Comparison of ENCODE assay signal across 28 cellular contexts in the genomic region with DNA sequence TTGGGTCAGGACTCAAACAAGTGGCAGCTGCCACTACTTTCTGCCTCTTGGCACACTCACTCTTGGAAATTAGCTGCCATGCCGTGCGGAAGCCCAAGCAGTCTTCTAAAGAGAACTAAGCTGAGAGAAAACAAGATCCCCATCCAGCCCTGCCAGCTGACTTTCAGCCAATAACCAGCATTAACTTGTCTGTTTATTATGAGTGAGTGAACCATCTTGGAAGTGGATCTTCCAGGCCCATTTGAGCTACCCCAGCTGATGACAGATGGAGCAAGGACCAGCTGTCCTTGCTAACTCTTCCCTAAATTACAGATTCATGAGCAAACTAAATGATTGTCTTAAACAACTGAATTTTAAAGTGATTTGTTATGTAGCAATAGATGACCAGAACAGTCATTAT.
"Had no signal": no experiment of that assay in that cellular context is flagged by ENCODE, and none has a peak within 500 bp of the region (broad histone marks: within the 10 kb centered on the region; RNA-seq: fewer than 3 reads in every experiment).

No MANE protein-coding gene starts in this region.

- H3K4me3 ChIP-seq: ascending aorta, body of pancreas, SK-N-MC had no signal

- DNase-seq: activated CD4-positive, alpha-beta memory T cell treated with anti-CD3 and anti-CD28 coated beads for 36 hours; activated CD4-positive, alpha-beta T cell treated with anti-CD3 and anti-CD28 coated beads, Interleukin-2, amount 10 ng/mL, durations not matched to agents 7 days and 5 days; activated CD4-positive, CD25-positive, alpha-beta regulatory T cell; activated CD8-positive, alpha-beta memory T cell treated with anti-CD3 and anti-CD28 coated beads for 24 hours; activated effector memory CD4-positive, alpha-beta T cell treated with anti-CD3 and anti-CD28 coated beads, Interleukin-2, amount 50 U/mL, for 16 hours; activated naive CD4-positive, alpha-beta T cell treated with Interleukin-2 at 50 U/mL for 16 hours; activated naive CD8-positive, alpha-beta T cell treated with anti-CD3 and anti-CD28 coated beads, Interleukin-2, amount 50 U/mL, for 24 hours; activated T-cell treated with anti-CD3 and anti-CD28 coated beads, Interleukin-2, amount 50 U/mL, for 4 hours; amniotic stem cell; body of pancreas; KBM-7; NCI-H1092; NCI-H1417; NCI-H2081; NCI-H2227 treated with DMSO at 0.1 percent for 48 hours; NCI-H510A treated with DMSO at 0.1 percent for 48 hours; NCI-H69; OCI-M1; RPMI8226; T-cell; T-helper 2 cell had no signal

- ATAC-seq: activated naive CD4-positive, alpha-beta T cell treated with anti-CD3 and anti-CD28 coated beads, Interleukin-2, amount 50 U/mL, for 72 hours; activated naive CD8-positive, alpha-beta T cell treated with anti-CD3 and anti-CD28 coated beads, Interleukin-2, amount 50 U/mL, for 24 hours; activated T-cell treated with anti-CD3 and anti-CD28 coated beads, Interleukin-2, amount 50 U/mL, for 4 hours; body of pancreas; Panc1; Right ventricle myocardium inferior; T-cell had no signal

- H3K9me3 ChIP-seq: body of pancreas had no signal

- H3K4me1 Mint-ChIP-seq: activated CD4-positive, alpha-beta T cell treated with anti-CD3 and anti-CD28 coated beads, Interleukin-2, amount 10 ng/mL, durations not matched to agents 7 days and 5 days; activated naive CD8-positive, alpha-beta T cell treated with anti-CD3 and anti-CD28 coated beads, Interleukin-2, amount 50 U/mL, for 24 hours; central memory CD8-positive, alpha-beta T cell; T-cell had no signal

- H3K36me3 ChIP-seq: ascending aorta had no signal

- H3K27ac ChIP-seq: ascending aorta, body of pancreas, SK-N-MC, VCaP had no signal

- H3K4me1 ChIP-seq: ascending aorta, body of pancreas had no signal

- H3K27ac Mint-ChIP-seq: activated CD4-positive, alpha-beta memory T cell treated with anti-CD3 and anti-CD28 coated beads for 36 hours; activated CD4-positive, alpha-beta T cell treated with anti-CD3 and anti-CD28 coated beads, Interleukin-2, amount 10 ng/mL, durations not matched to agents 7 days and 5 days; activated naive CD4-positive, alpha-beta T cell treated with anti-CD3 and anti-CD28 coated beads, Interleukin-2, amount 50 U/mL, for 72 hours; activated naive CD8-positive, alpha-beta T cell treated with anti-CD3 and anti-CD28 coated beads, Interleukin-2, amount 50 U/mL, for 24 hours; T-cell had no signal

- H3K9me3 Mint-ChIP-seq: activated CD4-positive, alpha-beta memory T cell treated with anti-CD3 and anti-CD28 coated beads for 36 hours; activated naive CD4-positive, alpha-beta T cell treated with anti-CD3 and anti-CD28 coated beads, Interleukin-2, amount 50 U/mL, for 72 hours; activated T-cell treated with anti-CD3 and anti-CD28 coated beads, Interleukin-2, amount 50 U/mL, for 4 hours; central memory CD8-positive, alpha-beta T cell; T-cell had no signal

- H3K36me3 Mint-ChIP-seq: activated CD4-positive, alpha-beta memory T cell treated with anti-CD3 and anti-CD28 coated beads for 36 hours; T-cell had no signal

- H3K4me3 Mint-ChIP-seq: activated CD4-positive, alpha-beta memory T cell treated with anti-CD3 and anti-CD28 coated beads for 36 hours; activated CD4-positive, alpha-beta T cell treated with anti-CD3 and anti-CD28 coated beads, Interleukin-2, amount 10 ng/mL, durations not matched to agents 7 days and 5 days; activated naive CD8-positive, alpha-beta T cell treated with anti-CD3 and anti-CD28 coated beads, Interleukin-2, amount 50 U/mL, for 24 hours; activated T-cell treated with anti-CD3 and anti-CD28 coated beads, Interleukin-2, amount 50 U/mL, for 4 hours; central memory CD8-positive, alpha-beta T cell; T-cell had no signal

- H3K27me3 ChIP-seq: ascending aorta, body of pancreas had no signal

- H3K27me3 Mint-ChIP-seq: activated CD4-positive, alpha-beta memory T cell treated with anti-CD3 and anti-CD28 coated beads for 36 hours; activated CD4-positive, alpha-beta T cell treated with anti-CD3 and anti-CD28 coated beads, Interleukin-2, amount 10 ng/mL, durations not matched to agents 7 days and 5 days had no signal
